2 cellular contexts compared by ENCODE assay signal in genomic region chr19:32196690-32197420, GRCh38.
TF ChIP-seq lines count a peak whose summit lies in the region.

No MANE protein-coding gene starts in this region.

TF ChIP-seq in A549, 52 proteins besides CTCF, POLR2A, EP300 and RAD21:
- TF ChIP-seq BCL3 (IDR thresholded peaks at IDR 0.05): no peak
- TF ChIP-seq REST (IDR thresholded peaks at IDR 0.05): no peak
- no peak for TF ChIP-seq HOXA7 (CRISPR knock-in tag; IDR thresholded peaks at IDR 0.05)
- no peak for TF ChIP-seq FOSB (CRISPR knock-in tag; IDR thresholded peaks at IDR 0.05)
- TF ChIP-seq SREBF2 (IDR thresholded peaks at IDR 0.05): no peak
- no peak for TF ChIP-seq KDM1A (IDR thresholded peaks at IDR 0.05; ENCODE audit: low read depth)
- TF ChIP-seq NR3C1 (IDR thresholded peaks at IDR 0.05): no peak
- TF ChIP-seq, protein P1, sequence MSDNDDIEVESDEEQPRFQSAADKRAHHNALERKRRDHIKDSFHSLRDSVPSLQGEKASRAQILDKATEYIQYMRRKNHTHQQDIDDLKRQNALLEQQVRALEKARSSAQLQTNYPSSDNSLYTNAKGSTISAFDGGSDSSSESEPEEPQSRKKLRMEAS (IDR thresholded peaks at IDR 0.05): no peak
- no peak for TF ChIP-seq HEYL (CRISPR knock-in tag; IDR thresholded peaks at IDR 0.05)
- TF ChIP-seq BHLHE40 (IDR thresholded peaks at IDR 0.05; ENCODE audit: low read depth, low read length): no peak
- no peak for TF ChIP-seq HOXB5 (CRISPR knock-in tag; IDR thresholded peaks at IDR 0.05)
- no peak for TF ChIP-seq CBX2 (IDR thresholded peaks at IDR 0.05; ENCODE audit: borderline replicate concordance, low read depth)
- no peak for TF ChIP-seq FOSL2 (IDR thresholded peaks at IDR 0.05)
- TF ChIP-seq FOSL2 (CRISPR knock-in tag; IDR thresholded peaks at IDR 0.05): no peak
- no peak for TF ChIP-seq PHF8 (IDR thresholded peaks at IDR 0.05; ENCODE audit: borderline replicate concordance, low read depth)
- TF ChIP-seq ATOH8 (CRISPR knock-in tag; IDR thresholded peaks at IDR 0.05; ENCODE audit: low read depth): no peak

TF ChIP-seq in H1, 55 proteins besides CTCF, POLR2A, EP300 and RAD21 (continued from another document):
- TF ChIP-seq CHD1 (IDR thresholded peaks at IDR 0.05; ENCODE audit: low read depth, low read length) (no peak), SIN3A (conservative IDR thresholded peaks at IDR 0.05 in 1 of 2, IDR thresholded peaks at IDR 0.05 in 1 of 2; ENCODE audit: low read depth in 1 of 2, low read length in 2 of 2) (no peak), CTBP2 (IDR thresholded peaks at IDR 0.05; ENCODE audit: borderline replicate concordance, insufficient read depth, insufficient read length, low read length) (no peak), SIX5 (IDR thresholded peaks at IDR 0.05; ENCODE audit: low read depth, low read length) (no peak), CREB1 (IDR thresholded peaks at IDR 0.05) (no peak)
